15 cellular contexts compared by ENCODE assay signal in genomic region chr11:61442616-61443015, GRCh38. TPM values are rescaled to one million over a fixed set of nuclear protein-coding genes. Genes with fewer than 3 reads are reported as not detected.
DNase-seq lines count a peak whose midpoint lies in the region; ATAC-seq and TF ChIP-seq lines count a peak whose summit lies in the region.
"Had no signal": no experiment of that assay in that cellular context is flagged by ENCODE, and none has a peak within 500 bp of the region (broad histone marks: within the 10 kb centered on the region; RNA-seq: fewer than 3 reads in every experiment).

No MANE protein-coding gene starts in this region.

- H3K9me3 Mint-ChIP-seq in stimulated activated naive CD8-positive, alpha-beta T cell treated with anti-CD3 and anti-CD28 coated beads, Interleukin-15, Interleukin-2, amounts not matched to agents 100 ng/mL and 50 ng/mL, for 24 hours, result no peaks in the 10 kb centered on the region
- no peaks in the 10 kb centered on the region for H3K9me3 Mint-ChIP-seq in stimulated activated naive CD8-positive, alpha-beta T cell treated with anti-CD3 and anti-CD28 coated beads, Interleukin-15, amount 100 ng/mL, for 72 hours
- no peaks in the 10 kb centered on the region for H3K9me3 Mint-ChIP-seq in activated naive CD8-positive, alpha-beta T cell (ENCODE audit: low read depth)
- no peaks in the 10 kb centered on the region for H3K9me3 Mint-ChIP-seq in memory B cell
- H3K9me3 Mint-ChIP-seq: CD8-positive, alpha-beta memory T cell had no signal

- peak overlapping the region; percentile 79 for H3K27ac Mint-ChIP-seq in stimulated activated naive CD8-positive, alpha-beta T cell treated with anti-CD3 and anti-CD28 coated beads, Interleukin-15, Interleukin-2, amounts not matched to agents 100 ng/mL and 50 ng/mL, for 24 hours
- no peak overlapping the region for H3K27ac Mint-ChIP-seq in stimulated activated naive CD8-positive, alpha-beta T cell treated with anti-CD3 and anti-CD28 coated beads, Interleukin-15, amount 100 ng/mL, for 72 hours
- peak overlapping the region; percentile 80 for H3K27ac Mint-ChIP-seq in activated naive CD8-positive, alpha-beta T cell
- H3K27ac Mint-ChIP-seq in memory B cell, result peak overlapping the region; percentile 74

- intact Hi-C loops in prostate gland (cut with DNase I), result no loop called here

- peaks cover 5 to 8% of the 10 kb centered on the region in 2 donors for H3K36me3 ChIP-seq in prostate gland

- H3K27me3 ChIP-seq in prostate gland (replicated peaks; ENCODE audit: insufficient read depth), result no peaks in the 10 kb centered on the region

- H3K4me1 Mint-ChIP-seq in stimulated activated naive CD8-positive, alpha-beta T cell treated with anti-CD3 and anti-CD28 coated beads, Interleukin-15, Interleukin-2, amounts not matched to agents 100 ng/mL and 50 ng/mL, for 24 hours (ENCODE audit: low read depth), result peaks cover 41% of the 10 kb centered on the region
- peaks cover 31% of the 10 kb centered on the region for H3K4me1 Mint-ChIP-seq in stimulated activated naive CD8-positive, alpha-beta T cell treated with anti-CD3 and anti-CD28 coated beads, Interleukin-15, amount 100 ng/mL, for 72 hours
- H3K4me1 Mint-ChIP-seq in activated naive CD8-positive, alpha-beta T cell (ENCODE audit: low read depth), result peaks cover 20% of the 10 kb centered on the region
- H3K4me1 Mint-ChIP-seq in memory B cell, result peaks cover 13% of the 10 kb centered on the region

- 90% methylated on average over 6 of the region's 6 CpGs for WGBS in prostate gland

- H3K27ac ChIP-seq in prostate gland, result no peak overlapping the region
- H3K27ac ChIP-seq: RWPE1 had no signal

- no peaks in the 10 kb centered on the region for H3K27me3 Mint-ChIP-seq in stimulated activated naive CD8-positive, alpha-beta T cell treated with anti-CD3 and anti-CD28 coated beads, Interleukin-15, Interleukin-2, amounts not matched to agents 100 ng/mL and 50 ng/mL, for 24 hours
- no peaks in the 10 kb centered on the region for H3K27me3 Mint-ChIP-seq in stimulated activated naive CD8-positive, alpha-beta T cell treated with anti-CD3 and anti-CD28 coated beads, Interleukin-15, amount 100 ng/mL, for 72 hours
- no peaks in the 10 kb centered on the region for H3K27me3 Mint-ChIP-seq in activated naive CD8-positive, alpha-beta T cell
- no peaks in the 10 kb centered on the region for H3K27me3 Mint-ChIP-seq in memory B cell
- H3K27me3 Mint-ChIP-seq: CD8-positive, alpha-beta memory T cell had no signal

- TF ChIP-seq POLR2A in prostate gland (IDR thresholded peaks at IDR 0.05), result no peak

- H3K36me3 Mint-ChIP-seq in stimulated activated naive CD8-positive, alpha-beta T cell treated with anti-CD3 and anti-CD28 coated beads, Interleukin-15, Interleukin-2, amounts not matched to agents 100 ng/mL and 50 ng/mL, for 24 hours (ENCODE audit: low read depth), result peaks cover 69% of the 10 kb centered on the region
- peaks cover 10% of the 10 kb centered on the region for H3K36me3 Mint-ChIP-seq in activated naive CD8-positive, alpha-beta T cell
- peaks cover 31% of the 10 kb centered on the region for H3K36me3 Mint-ChIP-seq in memory B cell

- H3K4me1 ChIP-seq in prostate gland (replicated peaks), result no peaks in the 10 kb centered on the region

- no peak for DNase-seq in stimulated activated naive CD8-positive, alpha-beta T cell treated with anti-CD3 and anti-CD28 coated beads, Interleukin-15, amount 100 ng/mL, for 72 hours
- DNase-seq in memory B cell (ENCODE audit: low spot score in 2 of 2) (no peak), prostate gland (ENCODE audit: low spot score) (no peak), SW 1271 (lab: John Stamatoyannopoulos, UW) (no peak)
- no peak for DNase-seq in stimulated activated CD4-positive, alpha-beta T cell treated with anti-CD3 and anti-CD28 coated beads, Interleukin-1b, Interleukin-23, amount 100 ng/mL, for 48 hours
- DNase-seq: CD8-positive, alpha-beta memory T cell; DMS 273 treated with DMSO at 0.1 percent for 48 hours; GOT3; NCI-H1436 treated with DMSO at 0.1 percent for 48 hours; NCI-H2081 treated with DMSO at 0.1 percent for 48 hours; NCI-H2227 treated with DMSO at 0.1 percent for 48 hours; NCI-H526 treated with DMSO at 0.1 percent for 48 hours had no signal

- ATAC-seq in stimulated activated naive CD8-positive, alpha-beta T cell treated with anti-CD3 and anti-CD28 coated beads, Interleukin-15, amount 100 ng/mL, for 72 hours, result no peak
- no peak for ATAC-seq in memory B cell (ENCODE audit: low read depth)

- TF ChIP-seq CTCF in prostate gland (IDR thresholded peaks at IDR 0.05), result no peak

- no peak overlapping the region for H3K4me3 ChIP-seq in prostate gland

- H3K4me3 Mint-ChIP-seq in stimulated activated naive CD8-positive, alpha-beta T cell treated with anti-CD3 and anti-CD28 coated beads, Interleukin-15, Interleukin-2, amounts not matched to agents 100 ng/mL and 50 ng/mL, for 24 hours, result no peak overlapping the region
- H3K4me3 Mint-ChIP-seq in stimulated activated naive CD8-positive, alpha-beta T cell treated with anti-CD3 and anti-CD28 coated beads, Interleukin-15, amount 100 ng/mL, for 72 hours, result no peak overlapping the region
- H3K4me3 Mint-ChIP-seq in activated naive CD8-positive, alpha-beta T cell, result no peak overlapping the region
- H3K4me3 Mint-ChIP-seq in memory B cell, result no peak overlapping the region
- H3K4me3 Mint-ChIP-seq: CD8-positive, alpha-beta memory T cell had no signal

- no peaks in the 10 kb centered on the region for H3K9me3 ChIP-seq in prostate gland

RNA-seq across cellular contexts. Expression of gene SDHAF2, which starts 12.7 kb away (rescaled TPM):
- 10 to 100 TPM; 24.6 to 59.4 TPM for total RNA-seq in prostate gland

RNA-seq across cellular contexts. Expression of gene CPSF7, which starts 12.8 kb away (rescaled TPM):
- total RNA-seq in prostate gland, result 10 to 100 TPM; 44.7 to 66.8 TPM

RNA-seq across cellular contexts. Expression of gene TMEM216, which starts 50.2 kb away (rescaled TPM):
- 10 to 100 TPM; 13.3 to 24.1 TPM for total RNA-seq in prostate gland

Comparison
In these comparisons a context has a peak if more than half of its experiments do, and no peak if none do; other contexts are left out.
1. H3K27ac Mint-ChIP-seq: peak in stimulated activated naive CD8-positive, alpha-beta T cell treated with anti-CD3 and anti-CD28 coated beads, Interleukin-15, Interleukin-2, amounts not matched to agents 100 ng/mL and 50 ng/mL, for 24 hours (single experiment), activated naive CD8-positive, alpha-beta T cell (single experiment) and memory B cell (single experiment); none in stimulated activated naive CD8-positive, alpha-beta T cell treated with anti-CD3 and anti-CD28 coated beads, Interleukin-15, amount 100 ng/mL, for 72 hours (0 of 2).